In the genomic region with DNA sequence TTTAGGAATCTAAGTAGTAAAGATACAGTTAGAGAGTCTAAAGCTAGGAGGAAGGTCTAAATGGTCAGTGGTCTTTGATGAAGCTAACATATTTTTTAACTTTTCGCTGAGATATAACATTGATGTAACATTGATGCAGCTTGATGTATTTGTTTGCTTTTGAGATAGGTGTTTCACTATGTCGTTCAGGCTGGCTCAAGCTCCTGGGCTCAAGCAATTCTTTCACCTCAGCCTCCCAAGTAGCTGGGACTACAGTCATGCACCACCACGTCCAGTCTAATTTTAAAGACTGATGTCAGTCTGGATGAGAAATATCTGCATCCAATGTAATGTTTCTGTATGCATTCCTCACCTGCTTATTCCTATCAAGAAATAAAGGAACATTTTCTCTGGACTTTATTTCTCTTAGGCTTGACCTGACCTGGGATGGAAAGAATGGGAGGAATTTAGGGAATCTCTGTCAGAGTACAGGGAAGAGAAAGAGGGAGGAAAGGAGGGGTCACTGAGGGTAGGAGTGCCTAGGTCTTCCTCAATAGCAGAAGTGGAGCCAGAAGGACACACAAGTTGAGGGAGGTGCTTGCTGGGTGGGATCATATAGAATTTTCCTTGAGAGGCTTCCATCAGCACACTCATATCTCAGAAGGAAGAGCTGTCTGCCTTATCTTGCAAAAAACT, we compare ENCODE assay signal across 16 cellular contexts.
"Had no signal": no experiment of that assay in that cellular context is flagged by ENCODE, and none has a peak within 500 bp of the region (broad histone marks: within the 10 kb centered on the region; RNA-seq: fewer than 3 reads in every experiment).

No MANE protein-coding gene starts in this region.

- H3K4me3 ChIP-seq: breast epithelium, ovary, uterus had no signal

- ATAC-seq: activated naive CD8-positive, alpha-beta T cell treated with anti-CD3 and anti-CD28 coated beads, Interleukin-2, amount 50 U/mL, for 24 hours; activated T-helper 17 cell treated with anti-CD3 and anti-CD28 coated beads, Interleukin-2, amount 50 U/mL, for 72 hours; foreskin keratinocyte; stimulated activated memory B cell treated with anti-CD40 and anti-IgM and Interleukin-4, amounts not matched to agents 10 μg/mL and 1 μg/mL and 100 μg/mL, for 72 hours had no signal

- H3K4me1 Mint-ChIP-seq: activated naive CD8-positive, alpha-beta T cell treated with anti-CD3 and anti-CD28 coated beads, Interleukin-2, amount 50 U/mL, for 24 hours; activated T-helper 17 cell treated with anti-CD3 and anti-CD28 coated beads, Interleukin-2, amount 50 U/mL, for 72 hours; stimulated activated memory B cell treated with anti-CD40 and anti-IgM and Interleukin-4, amounts not matched to agents 10 μg/mL and 1 μg/mL and 100 μg/mL, for 72 hours had no signal

- H3K36me3 ChIP-seq: breast epithelium, ovary, uterus had no signal

- H3K9me3 ChIP-seq: ovary, uterus had no signal

- H3K4me3 Mint-ChIP-seq: activated naive CD4-positive, alpha-beta T cell treated with anti-CD3 and anti-CD28 coated beads for 36 hours; activated naive CD8-positive, alpha-beta T cell treated with anti-CD3 and anti-CD28 coated beads, Interleukin-2, amount 50 U/mL, for 24 hours; activated T-helper 17 cell treated with anti-CD3 and anti-CD28 coated beads, Interleukin-2, amount 50 U/mL, for 72 hours; dendritic cell treated with granulocyte-macrophage colony-stimulating factor and Interleukin-4, amounts not matched to agents 40 ng/mL and 50 ng/mL, for 4 days; stimulated activated memory B cell treated with anti-CD40 and anti-IgM and Interleukin-4, amounts not matched to agents 10 μg/mL and 1 μg/mL and 100 μg/mL, for 72 hours had no signal

- H3K27ac ChIP-seq: breast epithelium, foreskin keratinocyte, ovary, uterus had no signal

- H3K27ac Mint-ChIP-seq: activated naive CD4-positive, alpha-beta T cell treated with anti-CD3 and anti-CD28 coated beads for 36 hours; activated naive CD8-positive, alpha-beta T cell treated with anti-CD3 and anti-CD28 coated beads, Interleukin-2, amount 50 U/mL, for 24 hours; activated T-helper 17 cell treated with anti-CD3 and anti-CD28 coated beads, Interleukin-2, amount 50 U/mL, for 72 hours; dendritic cell treated with granulocyte-macrophage colony-stimulating factor and Interleukin-4, amounts not matched to agents 40 ng/mL and 50 ng/mL, for 4 days; stimulated activated memory B cell treated with anti-CD40 and anti-IgM and Interleukin-4, amounts not matched to agents 10 μg/mL and 1 μg/mL and 100 μg/mL, for 72 hours had no signal

- H3K4me1 ChIP-seq: breast epithelium, uterus had no signal

- DNase-seq: activated CD4-positive, alpha-beta T cell treated with anti-CD3 and anti-CD28 coated beads for 1 hour; activated CD4-positive, alpha-beta T cell treated with anti-CD3 and anti-CD28 coated beads, Interleukin-2, amount 50 U/mL, for 4 hours; activated naive CD4-positive, alpha-beta T cell treated with anti-CD3 and anti-CD28 coated beads for 36 hours; activated naive CD8-positive, alpha-beta T cell treated with anti-CD3 and anti-CD28 coated beads, Interleukin-2, amount 50 U/mL, for 24 hours; activated T-cell treated with anti-CD3 and anti-CD28 coated beads for 4 hours; aorta; effector memory CD4-positive, alpha-beta T cell; foreskin keratinocyte; glutamatergic neuron; ovary; stimulated activated CD4-positive, alpha-beta T cell treated with anti-CD3 and anti-CD28 coated beads, Interleukin-2, amount 100 ng/mL, for 48 hours; uterus had no signal

- H3K27me3 ChIP-seq: breast epithelium, foreskin keratinocyte, ovary, uterus had no signal
